In genomic region chr12:93426406-93426805, GRCh38 we compare ENCODE assay signal across 1 cellular context.
TF ChIP-seq lines count a peak whose summit lies in the region.

No MANE protein-coding gene starts in this region.

TF ChIP-seq in GM12878, 131 proteins besides CTCF, POLR2A, EP300 and RAD21:
- 0 out of 2 replicates have a peak, but pooled peaks have one; percentile 22 for TF ChIP-seq RUNX3 (IDR thresholded peaks at IDR 0.05; ENCODE audit: low read length)
- 0 out of 2 replicates have a peak, but pooled peaks have one; percentile 39 for TF ChIP-seq MEF2A (IDR thresholded peaks at IDR 0.05; ENCODE audit: insufficient read depth, low read depth, low read length)
- no peak for TF ChIP-seq HDAC6 (IDR thresholded peaks at IDR 0.05; ENCODE audit: unreplicated experiment)
- TF ChIP-seq JUNB (IDR thresholded peaks at IDR 0.05): peak; percentile 27; the same call in 1 of the 2 replicates
